In genomic region chr10:126205482-126206210, GRCh38 we compare ENCODE assay signal across 28 cellular contexts.
"Had no signal": no experiment of that assay in that cellular context is flagged by ENCODE, and none has a peak within 500 bp of the region (broad histone marks: within the 10 kb centered on the region; RNA-seq: fewer than 3 reads in every experiment).

No MANE protein-coding gene starts in this region.

- H3K79me2 ChIP-seq: hepatocyte had no signal

- H3K4me2 ChIP-seq: hepatocyte, neural progenitor cell had no signal

- H3K27me3 ChIP-seq: gastrocnemius medialis, hepatocyte, neural progenitor cell, right atrium auricular region, testis, tibial artery had no signal

- H3K9ac ChIP-seq: neural progenitor cell had no signal

- DNase-seq: dermis blood vessel endothelial cell; effector memory CD8-positive, alpha-beta T cell; erythroblast; esophagus squamous epithelium; foreskin fibroblast; gastrocnemius medialis; heart left ventricle; left cardiac atrium; left lung; mesendoderm; midbrain; naive thymus-derived CD4-positive, alpha-beta T cell; stimulated activated CD4-positive, alpha-beta T cell treated with anti-CD3 and anti-CD28 coated beads, Interleukin-2, amount 100 ng/mL, for 24 hours; stimulated activated CD4-positive, alpha-beta T cell treated with anti-CD3 and anti-CD28 coated beads, Interleukin-4, amount 100 ng/mL, for 24 hours; stimulated activated naive CD8-positive, alpha-beta T cell treated with anti-CD3 and anti-CD28 coated beads, Interleukin-15, Interleukin-2, amounts not matched to agents 100 U/mL and 50 U/mL, for 24 hours; substantia nigra; testis; tibial artery had no signal

- H3K27ac Mint-ChIP-seq: effector memory CD8-positive, alpha-beta T cell; naive thymus-derived CD4-positive, alpha-beta T cell; neural progenitor cell; stimulated activated memory B cell treated with anti-CD40 and anti-IgM and Interleukin-4, amounts not matched to agents 10 μg/mL and 1 μg/mL and 100 μg/mL, for 72 hours; type B pancreatic cell had no signal

- H3K27ac ChIP-seq: coronary artery, esophagus squamous epithelium, gastrocnemius medialis, heart left ventricle, hepatocyte, left lung, neural progenitor cell, prostate gland, right atrium auricular region, testis, tibial artery had no signal

- H3K4me1 ChIP-seq: esophagus squamous epithelium, gastrocnemius medialis, left lung, neural progenitor cell, prostate gland, right atrium auricular region, testis had no signal

- H3K9me3 Mint-ChIP-seq: nephron, type B pancreatic cell had no signal

- H3K4me3 ChIP-seq: coronary artery, esophagus squamous epithelium, gastrocnemius medialis, heart left ventricle, hepatocyte, left lung, neural progenitor cell, prostate gland, right atrium auricular region, testis, tibial artery had no signal

- H3K4me3 Mint-ChIP-seq: effector memory CD8-positive, alpha-beta T cell; naive thymus-derived CD4-positive, alpha-beta T cell; nephron; neural progenitor cell; stimulated activated memory B cell treated with anti-CD40 and anti-IgM and Interleukin-4, amounts not matched to agents 10 μg/mL and 1 μg/mL and 100 μg/mL, for 72 hours; type B pancreatic cell had no signal

- H3K36me3 Mint-ChIP-seq: naive thymus-derived CD4-positive, alpha-beta T cell; neural progenitor cell; stimulated activated memory B cell treated with anti-CD40 and anti-IgM and Interleukin-4, amounts not matched to agents 10 μg/mL and 1 μg/mL and 100 μg/mL, for 72 hours; type B pancreatic cell had no signal

- FAIRE-seq: endometrium had no signal

- ATAC-seq: effector memory CD8-positive, alpha-beta T cell; gastrocnemius medialis; heart left ventricle; left cardiac atrium; left lung; naive thymus-derived CD4-positive, alpha-beta T cell; sciatic nerve; stimulated activated memory B cell treated with anti-CD40 and anti-IgM and Interleukin-4, amounts not matched to agents 10 μg/mL and 1 μg/mL and 100 μg/mL, for 72 hours; stimulated activated naive CD8-positive, alpha-beta T cell treated with anti-CD3 and anti-CD28 coated beads, Interleukin-15, Interleukin-2, amounts not matched to agents 100 U/mL and 50 U/mL, for 24 hours had no signal

- H3K27me3 Mint-ChIP-seq: effector memory CD8-positive, alpha-beta T cell; stimulated activated memory B cell treated with anti-CD40 and anti-IgM and Interleukin-4, amounts not matched to agents 10 μg/mL and 1 μg/mL and 100 μg/mL, for 72 hours; type B pancreatic cell had no signal

- H3K9me3 ChIP-seq: esophagus squamous epithelium, gastrocnemius medialis, heart left ventricle, left lung, prostate gland, right atrium auricular region, testis, tibial artery had no signal

- H3K36me3 ChIP-seq: esophagus squamous epithelium, gastrocnemius medialis, heart left ventricle, left lung, neural progenitor cell, prostate gland, right atrium auricular region, tibial artery had no signal

- H2AFZ ChIP-seq: hepatocyte, neural progenitor cell had no signal
